ENCODE assay signal across 19 cellular contexts in genomic region chr2:226461981-226462380, GRCh38.
A peak's percentile ranks its signal among the peaks of the same experiment; 100 is the strongest.
DNase-seq lines count a peak whose midpoint lies in the region; ATAC-seq, FAIRE-seq and TF ChIP-seq lines count a peak whose summit lies in the region.
"Had no signal": no experiment of that assay in that cellular context is flagged by ENCODE, and none has a peak within 500 bp of the region (broad histone marks: within the 10 kb centered on the region; RNA-seq: fewer than 3 reads in every experiment).

No MANE protein-coding gene starts in this region.

- H3K27ac Mint-ChIP-seq in astrocyte (ENCODE audit: unreplicated experiment): peak overlapping the region; percentile 31
- no peak overlapping the region for H3K27ac Mint-ChIP-seq in activated T-helper 2 cell treated with anti-CD3 and anti-CD28 coated beads, Interferon-gamma antibody, Interleukin-2, Interleukin-4, amounts not matched to agents 10 μg/mL and 5 μg/mL and 100 μg/mL, durations not matched to agents 14 hours and 24 hours and 36 hours
- H3K27ac Mint-ChIP-seq: CD14-positive monocyte; CD4-positive, alpha-beta memory T cell; GM23338; IgD-negative memory B cell had no signal

- ATAC-seq in gastroesophageal sphincter: no peak
- ATAC-seq: A549, GM23338, HCT116, HepG2 had no signal

- no peak for FAIRE-seq in astrocyte (lab: Jason Lieb, UNC)
- FAIRE-seq: A549, HepG2 had no signal

- H3K4me1 ChIP-seq in astrocyte (ENCODE audit: insufficient read depth, low read length) (no peaks in the 10 kb centered on the region), thyroid gland (peaks cover 12 to 15% of the 10 kb centered on the region in 2 donors), gastroesophageal sphincter (no peaks in the 10 kb centered on the region)
- H3K4me1 ChIP-seq: A549, BLaER1 had no signal

- H3K4me2 ChIP-seq in astrocyte (ENCODE audit: low read length): no peak overlapping the region
- H3K4me2 ChIP-seq: A549, BLaER1, GM23338 had no signal

- no peak overlapping the region for H3K27ac ChIP-seq in astrocyte (ENCODE audit: low read depth, low read length)
- no peak overlapping the region for H3K27ac ChIP-seq in thyroid gland
- no peak overlapping the region for H3K27ac ChIP-seq in gastroesophageal sphincter
- H3K27ac ChIP-seq: A549, BLaER1 had no signal

- intact Hi-C loops in thyroid gland (cut with DNase I): no loop called here
- intact Hi-C loops in activated T-helper 2 cell treated with anti-CD3 and anti-CD28 coated beads, Interferon-gamma antibody, Interleukin-2, Interleukin-4, amounts not matched to agents 10 μg/mL and 5 μg/mL and 100 μg/mL, durations not matched to agents 14 hours and 24 hours and 36 hours (cut with micrococcal nuclease): no loop called here

- no peak for TF ChIP-seq EP300 in gastroesophageal sphincter (IDR thresholded peaks at IDR 0.05)

- H3K36me3 ChIP-seq in astrocyte (ENCODE audit: insufficient read depth, low read length): no peaks in the 10 kb centered on the region
- H3K36me3 ChIP-seq in thyroid gland: no peaks in the 10 kb centered on the region
- no peaks in the 10 kb centered on the region for H3K36me3 ChIP-seq in gastroesophageal sphincter
- H3K36me3 ChIP-seq: BLaER1 had no signal

- no peak overlapping the region for H3K4me3 ChIP-seq in astrocyte (ENCODE audit: insufficient read depth, low read depth, low read length)
- no peak overlapping the region for H3K4me3 ChIP-seq in thyroid gland (replicated peaks in 1 of 3)
- H3K4me3 ChIP-seq in gastroesophageal sphincter: no peak overlapping the region
- H3K4me3 ChIP-seq: A549, BLaER1, GM23338 had no signal

- H3K27me3 ChIP-seq in astrocyte (ENCODE audit: insufficient read depth, low read length): no peaks in the 10 kb centered on the region
- H3K27me3 ChIP-seq in thyroid gland: no peaks in the 10 kb centered on the region
- no peaks in the 10 kb centered on the region for H3K27me3 ChIP-seq in gastroesophageal sphincter
- H3K27me3 ChIP-seq: BLaER1 had no signal

- H4K20me1 ChIP-seq in astrocyte (ENCODE audit: insufficient read depth, low read length): no peaks in the 10 kb centered on the region
- H4K20me1 ChIP-seq: BLaER1 had no signal

- H3K9me3 Mint-ChIP-seq in astrocyte (ENCODE audit: unreplicated experiment): peaks cover 18% of the 10 kb centered on the region
- H3K9me3 Mint-ChIP-seq in activated T-helper 2 cell treated with anti-CD3 and anti-CD28 coated beads, Interferon-gamma antibody, Interleukin-2, Interleukin-4, amounts not matched to agents 10 μg/mL and 5 μg/mL and 100 μg/mL, durations not matched to agents 14 hours and 24 hours and 36 hours: no peaks in the 10 kb centered on the region

- H3K36me3 Mint-ChIP-seq in astrocyte (ENCODE audit: low read depth, unreplicated experiment): peaks cover 4% of the 10 kb centered on the region
- no peaks in the 10 kb centered on the region for H3K36me3 Mint-ChIP-seq in activated T-helper 2 cell treated with anti-CD3 and anti-CD28 coated beads, Interferon-gamma antibody, Interleukin-2, Interleukin-4, amounts not matched to agents 10 μg/mL and 5 μg/mL and 100 μg/mL, durations not matched to agents 14 hours and 24 hours and 36 hours (ENCODE audit: low read depth)
- H3K36me3 Mint-ChIP-seq: CD14-positive monocyte, IgD-negative memory B cell had no signal

- H3K79me2 ChIP-seq in astrocyte (ENCODE audit: insufficient read depth, low read length): no peaks in the 10 kb centered on the region

- H3K9me3 ChIP-seq in astrocyte (ENCODE audit: insufficient read depth, low read depth, low read length) (no peaks in the 10 kb centered on the region), thyroid gland (no peaks in the 10 kb centered on the region), gastroesophageal sphincter (peaks cover 0 to 5% (median 0%) of the 10 kb centered on the region in 3 donors)

- WGBS in thyroid gland, 2 donors: 66 to 76% methylated on average over 4 of the region's 4 CpGs
- WGBS in gastroesophageal sphincter (ENCODE audit: low coverage in 1 of 2), 2 donors: 60 to 82% methylated on average over 2 to 4 of the region's 4 CpGs

- peaks cover 2% of the 10 kb centered on the region for H3K4me1 Mint-ChIP-seq in astrocyte (ENCODE audit: low read depth, unreplicated experiment)
- H3K4me1 Mint-ChIP-seq in activated T-helper 2 cell treated with anti-CD3 and anti-CD28 coated beads, Interferon-gamma antibody, Interleukin-2, Interleukin-4, amounts not matched to agents 10 μg/mL and 5 μg/mL and 100 μg/mL, durations not matched to agents 14 hours and 24 hours and 36 hours (ENCODE audit: low read depth): no peaks in the 10 kb centered on the region
- H3K4me1 Mint-ChIP-seq: CD14-positive monocyte; CD4-positive, alpha-beta memory T cell; GM23338; IgD-negative memory B cell had no signal

- H2AFZ ChIP-seq in astrocyte (ENCODE audit: low read depth, low read length): no peak overlapping the region
- H2AFZ ChIP-seq: GM23338 had no signal

- TF ChIP-seq POLR2A in thyroid gland (IDR thresholded peaks at IDR 0.05): no peak
- TF ChIP-seq POLR2A in gastroesophageal sphincter (IDR thresholded peaks at IDR 0.05): no peak

- no peak overlapping the region for H3K4me3 Mint-ChIP-seq in astrocyte (ENCODE audit: unreplicated experiment)
- H3K4me3 Mint-ChIP-seq in activated T-helper 2 cell treated with anti-CD3 and anti-CD28 coated beads, Interferon-gamma antibody, Interleukin-2, Interleukin-4, amounts not matched to agents 10 μg/mL and 5 μg/mL and 100 μg/mL, durations not matched to agents 14 hours and 24 hours and 36 hours (ENCODE audit: low read depth): no peak overlapping the region
- H3K4me3 Mint-ChIP-seq: CD14-positive monocyte; CD4-positive, alpha-beta memory T cell; GM23338 had no signal

- no peaks in the 10 kb centered on the region for H3K27me3 Mint-ChIP-seq in astrocyte (ENCODE audit: low read depth, unreplicated experiment)
- H3K27me3 Mint-ChIP-seq in activated T-helper 2 cell treated with anti-CD3 and anti-CD28 coated beads, Interferon-gamma antibody, Interleukin-2, Interleukin-4, amounts not matched to agents 10 μg/mL and 5 μg/mL and 100 μg/mL, durations not matched to agents 14 hours and 24 hours and 36 hours (ENCODE audit: low read depth): peaks cover 3% of the 10 kb centered on the region
- H3K27me3 Mint-ChIP-seq: IgD-negative memory B cell had no signal

- TF ChIP-seq CTCF in astrocyte (IDR thresholded peaks at IDR 0.05; ENCODE audit: insufficient read depth, low read depth, low read length) (no peak), thyroid gland (IDR thresholded peaks at IDR 0.05) (no peak), gastroesophageal sphincter (IDR thresholded peaks at IDR 0.05) (no peak)

- DNase-seq in NCI-H226 (peak; percentile 83), astrocyte (ENCODE audit: low read depth) (peak; percentile 63), foreskin melanocyte (peak; percentile 45), thyroid gland (no peak), superior temporal gyrus (ENCODE audit: extremely low spot score) (no peak)
- no peak for DNase-seq in activated T-helper 2 cell treated with anti-CD3 and anti-CD28 coated beads, Interferon-gamma antibody, Interleukin-2, Interleukin-4, amounts not matched to agents 10 μg/mL and 5 μg/mL and 100 μg/mL, durations not matched to agents 14 hours and 24 hours and 36 hours (ENCODE audit: low spot score)
- DNase-seq: CD4-positive, alpha-beta memory T cell; DMS153; DMS79; GF-D8; H7 had no signal

- H3K9ac ChIP-seq in astrocyte (ENCODE audit: low read length): no peak overlapping the region
- H3K9ac ChIP-seq: BLaER1 had no signal

Comparison
In these comparisons a context has a peak if more than half of its experiments do, and no peak if none do; other contexts are left out.
1. DNase-seq: peak in NCI-H226 (single experiment), astrocyte (single experiment) and foreskin melanocyte (single experiment); none in thyroid gland (0 of 2), activated T-helper 2 cell treated with anti-CD3 and anti-CD28 coated beads, Interferon-gamma antibody, Interleukin-2, Interleukin-4, amounts not matched to agents 10 μg/mL and 5 μg/mL and 100 μg/mL, durations not matched to agents 14 hours and 24 hours and 36 hours (single experiment) and superior temporal gyrus (single experiment).